In the genomic region with DNA sequence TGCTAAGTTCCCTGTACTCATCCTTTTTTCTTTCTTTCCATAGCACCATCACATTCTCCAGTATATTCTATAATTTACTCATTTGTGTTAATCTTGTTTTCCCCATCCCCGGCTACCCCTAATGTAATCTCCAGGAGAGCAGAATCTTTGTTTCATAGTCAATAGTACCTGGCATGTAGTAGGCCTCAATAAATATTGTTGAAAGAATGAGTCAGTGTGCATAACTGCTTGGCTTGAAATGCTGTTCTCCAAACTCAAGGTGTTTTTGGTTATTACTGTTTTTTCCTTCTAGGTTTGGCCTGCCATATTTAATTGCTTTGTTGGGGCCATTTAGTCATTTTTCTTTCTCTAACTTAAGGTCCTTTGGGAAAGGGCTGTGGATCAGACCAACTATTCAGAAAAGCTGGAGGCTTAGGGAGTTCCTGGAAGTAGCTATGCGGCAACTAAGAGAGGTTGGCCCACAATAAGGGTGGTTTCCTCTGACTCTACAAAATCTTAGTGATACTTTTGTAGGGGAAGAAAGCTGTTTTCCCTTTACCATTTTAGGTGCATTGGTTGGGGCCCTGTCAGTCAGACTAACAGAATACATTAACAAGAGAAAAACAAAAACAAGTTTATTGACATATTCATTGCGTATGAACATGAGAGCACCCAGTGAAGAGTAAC, we compare ENCODE assay signal across 20 cellular contexts. TPM values are rescaled to one million over a fixed set of nuclear protein-coding genes. Genes with fewer than 3 reads are reported as not detected.
DNase-seq lines count a peak whose midpoint lies in the region; ATAC-seq, FAIRE-seq and TF ChIP-seq lines count a peak whose summit lies in the region.
"Had no signal": no experiment of that assay in that cellular context is flagged by ENCODE, and none has a peak within 500 bp of the region (broad histone marks: within the 10 kb centered on the region; RNA-seq: fewer than 3 reads in every experiment).

No MANE protein-coding gene starts in this region.

- no peak overlapping the region for H4K8ac ChIP-seq in H9 (replicated peaks; ENCODE audit: insufficient read length, low read depth, low read length)

- CTCF ChIA-PET in activated naive CD4-positive, alpha-beta T cell treated with anti-CD3 and anti-CD28 coated beads for 36 hours (lab: Charles Lee) = interaction anchor here (0.7 kb wide), 1 partner anchor 784 kb away, joined by 3 read pairs; no protein-coding TSS in a partner anchor
- CTCF ChIA-PET in activated CD8-positive, alpha-beta T cell treated with anti-CD3 and anti-CD28 coated beads, Interleukin-2, amount 10 ng/mL, durations not matched to agents 7 days and 5 days (lab: Charles Lee) = interaction anchor here (1.1 kb wide), 1 partner anchor 28 kb away, joined by 3 read pairs; the partner anchor contains the start of gene KAT2B

- no peak overlapping the region for H3K18ac ChIP-seq in H9 (ENCODE audit: insufficient read length, low read depth, low read length)

- no peak overlapping the region for H3K23ac ChIP-seq in H9 (ENCODE audit: insufficient read length, low read depth, low read length)

- no peak overlapping the region for H2BK20ac ChIP-seq in H9 (ENCODE audit: low read depth, low read length, poor library complexity, severe bottlenecking)

- no peaks in the 10 kb centered on the region for H3K79me1 ChIP-seq in H9 (ENCODE audit: insufficient read depth, low read depth, low read length, poor library complexity, severe bottlenecking)

- ATAC-seq in activated CD8-positive, alpha-beta T cell treated with anti-CD3 and anti-CD28 coated beads, Interleukin-2, amount 10 ng/mL, durations not matched to agents 7 days and 5 days = no peak
- peak; percentile 43 for ATAC-seq in left lobe of liver
- peak in 1 of 2 donors; percentile 65 for ATAC-seq in stimulated activated naive B cell treated with anti-CD40 and anti-IgM and Interleukin-4, amounts not matched to agents 10 μg/mL and 1 μg/mL and 100 μg/mL, for 72 hours (replicated peaks)

- H2BK120ac ChIP-seq in H9 (ENCODE audit: low read depth, low read length, poor library complexity, severe bottlenecking) = no peak overlapping the region

- no peak overlapping the region for H3K14ac ChIP-seq in H9 (ENCODE audit: insufficient read depth, low read length)

- H3K4me1 Mint-ChIP-seq in activated naive CD4-positive, alpha-beta T cell treated with anti-CD3 and anti-CD28 coated beads for 36 hours (ENCODE audit: low read depth) = peaks cover 26% of the 10 kb centered on the region
- peaks cover 44% of the 10 kb centered on the region for H3K4me1 Mint-ChIP-seq in activated CD8-positive, alpha-beta T cell treated with anti-CD3 and anti-CD28 coated beads, Interleukin-2, amount 10 ng/mL, durations not matched to agents 7 days and 5 days (ENCODE audit: low read depth)
- H3K4me1 Mint-ChIP-seq in stimulated activated naive B cell treated with anti-CD40 and anti-IgM and Interleukin-4, amounts not matched to agents 10 μg/mL and 1 μg/mL and 100 μg/mL, for 72 hours = peaks cover 31 to 50% of the 10 kb centered on the region in 2 donors
- H3K4me1 Mint-ChIP-seq in H9 = peaks cover 32 to 35% of the 10 kb centered on the region in 2 experiments

- H2BK15ac ChIP-seq in H9 (ENCODE audit: low read depth, low read length) = no peak overlapping the region

- no peaks in the 10 kb centered on the region for H4K20me1 ChIP-seq in H9 (ENCODE audit: control insufficient read depth, insufficient read depth, insufficient read length)

- no peak overlapping the region for H4K5ac ChIP-seq in H9 (ENCODE audit: insufficient read length, low read depth, low read length)

- no peak overlapping the region for H4K91ac ChIP-seq in H9 (ENCODE audit: insufficient read length, low read depth, low read length)

- H3K27ac ChIP-seq in H9 (ENCODE audit: insufficient read length, low read depth, low read length) = no peak overlapping the region
- H3K27ac ChIP-seq: adrenal gland, HL-60 had no signal

- no peak for TF ChIP-seq POLR2A in H54 (IDR thresholded peaks at IDR 0.05; ENCODE audit: low read depth, low read length)

- H2BK5ac ChIP-seq in H9 (ENCODE audit: insufficient read length, low read length) = no peak overlapping the region

- no peak overlapping the region for H3K4me2 ChIP-seq in H9 (ENCODE audit: insufficient read depth, insufficient read length, low read length)

- WGBS in H9 (ENCODE audit: extremely low coverage, insufficient read length, low lambda C conversion rate) = no CpG with 5 or more reads among the region's 3 CpGs

- no peaks in the 10 kb centered on the region; the same call in 1 of the 2 replicates for H3K4me1 ChIP-seq in H9 (ENCODE audit: insufficient read depth, low read length)

- H2AK5ac ChIP-seq in H9 (ENCODE audit: insufficient read length, low read length) = no peak overlapping the region

- H3K4me3 Mint-ChIP-seq in activated naive CD4-positive, alpha-beta T cell treated with anti-CD3 and anti-CD28 coated beads for 36 hours = no peak overlapping the region
- no peak overlapping the region for H3K4me3 Mint-ChIP-seq in activated CD8-positive, alpha-beta T cell treated with anti-CD3 and anti-CD28 coated beads, Interleukin-2, amount 10 ng/mL, durations not matched to agents 7 days and 5 days
- H3K4me3 Mint-ChIP-seq in stimulated activated naive B cell treated with anti-CD40 and anti-IgM and Interleukin-4, amounts not matched to agents 10 μg/mL and 1 μg/mL and 100 μg/mL, for 72 hours = no peak overlapping the region
- no peak overlapping the region for H3K4me3 Mint-ChIP-seq in H9
- H3K4me3 Mint-ChIP-seq: CD14-positive monocyte, type B pancreatic cell had no signal

- no peaks in the 10 kb centered on the region for H3K23me2 ChIP-seq in H9 (ENCODE audit: insufficient read length, low read depth, low read length, poor library complexity, severe bottlenecking)

- intact Hi-C loops in activated naive CD4-positive, alpha-beta T cell treated with anti-CD3 and anti-CD28 coated beads for 36 hours (cut with micrococcal nuclease) = no loop called here

- no peak for DNase-seq in activated naive CD4-positive, alpha-beta T cell treated with anti-CD3 and anti-CD28 coated beads for 36 hours
- DNase-seq in activated naive CD4-positive, alpha-beta T cell treated with anti-CD3 and anti-CD28 coated beads, Interleukin-2, amount 50 U/mL, for 16 hours = no peak
- no peak for DNase-seq in activated CD8-positive, alpha-beta T cell treated with anti-CD3 and anti-CD28 coated beads, Interleukin-2, amount 10 ng/mL, durations not matched to agents 7 days and 5 days
- DNase-seq in left lobe of liver (ENCODE audit: low spot score) (no peak), H54 (ENCODE audit: insufficient read length, low spot score) (no peak), HPDE6-E6E7 (ENCODE audit: extremely low spot score) (no peak), H9 (no peak)
- no peak for DNase-seq in stimulated activated naive B cell treated with anti-CD40 and anti-IgM and Interleukin-4, amounts not matched to agents 10 μg/mL and 1 μg/mL and 100 μg/mL, for 72 hours
- DNase-seq: adrenal gland, cerebellar nuclear complex, DMS53, foreskin fibroblast, NCI-H2107, NCI-H524 treated with DMSO at 0.1 percent for 48 hours had no signal

- no peak overlapping the region for H3K4ac ChIP-seq in H9 (ENCODE audit: low read depth, low read length)

- H3K27ac Mint-ChIP-seq in activated naive CD4-positive, alpha-beta T cell treated with anti-CD3 and anti-CD28 coated beads for 36 hours = peak overlapping the region; percentile 10
- H3K27ac Mint-ChIP-seq in activated CD8-positive, alpha-beta T cell treated with anti-CD3 and anti-CD28 coated beads, Interleukin-2, amount 10 ng/mL, durations not matched to agents 7 days and 5 days = peak overlapping the region; percentile 51
- H3K27ac Mint-ChIP-seq in stimulated activated naive B cell treated with anti-CD40 and anti-IgM and Interleukin-4, amounts not matched to agents 10 μg/mL and 1 μg/mL and 100 μg/mL, for 72 hours = peak overlapping the region; percentile 39
- peak overlapping the region in 1 of 3 experiments; percentile 26; a peak in 1 of 7 replicates for H3K27ac Mint-ChIP-seq in H9
- H3K27ac Mint-ChIP-seq: type B pancreatic cell had no signal

- no peak overlapping the region for H3K56ac ChIP-seq in H9 (ENCODE audit: insufficient read length, low read depth, low read length)

- H3K27me3 ChIP-seq in H9 (ENCODE audit: insufficient read depth, low read length) = no peaks in the 10 kb centered on the region
- H3K27me3 ChIP-seq: adrenal gland had no signal

- H3K9me3 Mint-ChIP-seq in activated naive CD4-positive, alpha-beta T cell treated with anti-CD3 and anti-CD28 coated beads for 36 hours = no peaks in the 10 kb centered on the region
- no peaks in the 10 kb centered on the region for H3K9me3 Mint-ChIP-seq in activated CD8-positive, alpha-beta T cell treated with anti-CD3 and anti-CD28 coated beads, Interleukin-2, amount 10 ng/mL, durations not matched to agents 7 days and 5 days (ENCODE audit: insufficient read depth)
- no peaks in the 10 kb centered on the region for H3K9me3 Mint-ChIP-seq in stimulated activated naive B cell treated with anti-CD40 and anti-IgM and Interleukin-4, amounts not matched to agents 10 μg/mL and 1 μg/mL and 100 μg/mL, for 72 hours
- no peaks in the 10 kb centered on the region for H3K9me3 Mint-ChIP-seq in H9
- H3K9me3 Mint-ChIP-seq: CD14-positive monocyte had no signal

- no peak for TF ChIP-seq CTCF in H9 (conservative IDR thresholded peaks at IDR 0.05)

- H3K79me2 ChIP-seq in H9 (ENCODE audit: insufficient read depth, low read length) = no peaks in the 10 kb centered on the region

- H3T11ph ChIP-seq in H9 (ENCODE audit: low read length) = no peak overlapping the region

- POLR2A ChIA-PET in activated CD8-positive, alpha-beta T cell treated with anti-CD3 and anti-CD28 coated beads, Interleukin-2, amount 10 ng/mL, durations not matched to agents 7 days and 5 days (lab: Charles Lee) = no interaction called here

- peaks cover 7% of the 10 kb centered on the region for H3K36me3 Mint-ChIP-seq in activated naive CD4-positive, alpha-beta T cell treated with anti-CD3 and anti-CD28 coated beads for 36 hours (ENCODE audit: low read depth)
- peaks cover 53% of the 10 kb centered on the region for H3K36me3 Mint-ChIP-seq in activated CD8-positive, alpha-beta T cell treated with anti-CD3 and anti-CD28 coated beads, Interleukin-2, amount 10 ng/mL, durations not matched to agents 7 days and 5 days (ENCODE audit: low read depth)
- peaks cover 17 to 31% of the 10 kb centered on the region in 2 donors for H3K36me3 Mint-ChIP-seq in stimulated activated naive B cell treated with anti-CD40 and anti-IgM and Interleukin-4, amounts not matched to agents 10 μg/mL and 1 μg/mL and 100 μg/mL, for 72 hours
- H3K36me3 Mint-ChIP-seq in H9 (ENCODE audit: insufficient read depth in 1 of 3, low read depth in 3 of 3) = no peaks in the 10 kb centered on the region; a peak in 1 of 7 replicates

- no peak for FAIRE-seq in H54 (lab: Jason Lieb, UNC)

- H3K27me3 Mint-ChIP-seq in activated naive CD4-positive, alpha-beta T cell treated with anti-CD3 and anti-CD28 coated beads for 36 hours (ENCODE audit: low read depth) = no peaks in the 10 kb centered on the region
- no peaks in the 10 kb centered on the region for H3K27me3 Mint-ChIP-seq in activated CD8-positive, alpha-beta T cell treated with anti-CD3 and anti-CD28 coated beads, Interleukin-2, amount 10 ng/mL, durations not matched to agents 7 days and 5 days (ENCODE audit: low read depth)
- no peaks in the 10 kb centered on the region for H3K27me3 Mint-ChIP-seq in stimulated activated naive B cell treated with anti-CD40 and anti-IgM and Interleukin-4, amounts not matched to agents 10 μg/mL and 1 μg/mL and 100 μg/mL, for 72 hours
- peaks cover 20% of the 10 kb centered on the region for H3K27me3 Mint-ChIP-seq in H9 (ENCODE audit: low read depth)
- H3K27me3 Mint-ChIP-seq: type B pancreatic cell had no signal

- H2AFZ ChIP-seq in H9 (ENCODE audit: low read length) = no peak overlapping the region

- no peaks in the 10 kb centered on the region for H3K9me3 ChIP-seq in H9 (ENCODE audit: control insufficient read depth, low read depth, low read length)
- H3K9me3 ChIP-seq: adrenal gland had no signal

- no peak overlapping the region for H2BK12ac ChIP-seq in H9 (ENCODE audit: insufficient read length, low read depth, low read length)

- H3K9ac ChIP-seq in H9 (ENCODE audit: extremely low read depth, insufficient read length, low read length) = no peak overlapping the region

RNA-seq across cellular contexts. Expression of gene KAT2B, which starts 28.4 kb away (rescaled TPM):
- total RNA-seq in activated naive CD4-positive, alpha-beta T cell treated with anti-CD3 and anti-CD28 coated beads for 36 hours = 10 to 100 TPM in 1 of 2 experiments, 1 to 10 TPM in 1; 9.4 to 11.5 TPM
- 100 to 1,000 TPM; 112 to 120 TPM for total RNA-seq in activated CD8-positive, alpha-beta T cell treated with anti-CD3 and anti-CD28 coated beads, Interleukin-2, amount 10 ng/mL, durations not matched to agents 7 days and 5 days
- total RNA-seq in left lobe of liver = 25.6 TPM
- 5.7 and 6.3 TPM in 2 replicates for total RNA-seq in H9 (2021)

RNA-seq across cellular contexts. Expression of gene PP2D1, which starts 56.6 kb away (rescaled TPM):
- total RNA-seq in activated naive CD4-positive, alpha-beta T cell treated with anti-CD3 and anti-CD28 coated beads for 36 hours = not detected
- not detected for total RNA-seq in activated CD8-positive, alpha-beta T cell treated with anti-CD3 and anti-CD28 coated beads, Interleukin-2, amount 10 ng/mL, durations not matched to agents 7 days and 5 days
- total RNA-seq in left lobe of liver = not detected
- not detected in 2 replicates for total RNA-seq in H9 (2021)
- total RNA-seq: adrenal gland, H4, OCI-LY7, posterior vena cava had no signal
